ENCODE assay signal across 16 cellular contexts in genomic region chr1:2267862-2268261, GRCh38.
"Had no signal": no experiment of that assay in that cellular context is flagged by ENCODE, and none has a peak within 500 bp of the region (broad histone marks: within the 10 kb centered on the region; RNA-seq: fewer than 3 reads in every experiment).

No MANE protein-coding gene starts in this region.

- H3K9me3 ChIP-seq: adrenal gland, prostate gland, sigmoid colon, spleen, stomach, thoracic aorta had no signal

- H3K27me3 Mint-ChIP-seq: activated CD4-positive, alpha-beta memory T cell treated with anti-CD3 and anti-CD28 coated beads, Interleukin-2, amount 10 ng/mL, durations not matched to agents 7 days and 5 days; activated naive CD4-positive, alpha-beta T cell treated with anti-CD3 and anti-CD28 coated beads, Interleukin-2, amount 50 U/mL, for 24 hours; activated T-cell treated with anti-CD3 and anti-CD28 coated beads, Interleukin-2, amount 50 U/mL, for 24 hours; dendritic cell treated with granulocyte-macrophage colony-stimulating factor and Interleukin-4, amounts not matched to agents 40 ng/mL and 50 ng/mL, for 4 days had no signal

- H3K4me3 ChIP-seq: adrenal gland, prostate gland, sigmoid colon, spleen, stomach had no signal

- H3K36me3 ChIP-seq: adrenal gland, prostate gland, sigmoid colon, stomach, thoracic aorta had no signal

- H3K9me3 Mint-ChIP-seq: activated CD4-positive, alpha-beta memory T cell treated with anti-CD3 and anti-CD28 coated beads, Interleukin-2, amount 10 ng/mL, durations not matched to agents 7 days and 5 days; activated naive CD4-positive, alpha-beta T cell treated with anti-CD3 and anti-CD28 coated beads, Interleukin-2, amount 50 U/mL, for 24 hours; activated T-cell treated with anti-CD3 and anti-CD28 coated beads, Interleukin-2, amount 50 U/mL, for 24 hours; dendritic cell treated with granulocyte-macrophage colony-stimulating factor and Interleukin-4, amounts not matched to agents 40 ng/mL and 50 ng/mL, for 4 days; T-helper 1 cell treated with Interleukin-12 subunit alpha and Interleukin-12 subunit beta and Interleukin-4 antibody, amounts not matched to agents 30 μg/mL and 1 μg/mL, for 36 hours; WTC11 had no signal

- H3K36me3 Mint-ChIP-seq: activated naive CD4-positive, alpha-beta T cell treated with anti-CD3 and anti-CD28 coated beads, Interleukin-2, amount 50 U/mL, for 24 hours; WTC11 had no signal

- H3K27me3 ChIP-seq: adrenal gland, sigmoid colon, spleen, stomach had no signal

- H3K27ac Mint-ChIP-seq: activated CD4-positive, alpha-beta memory T cell treated with anti-CD3 and anti-CD28 coated beads, Interleukin-2, amount 10 ng/mL, durations not matched to agents 7 days and 5 days; activated naive CD4-positive, alpha-beta T cell treated with anti-CD3 and anti-CD28 coated beads, Interleukin-2, amount 50 U/mL, for 24 hours; dendritic cell treated with granulocyte-macrophage colony-stimulating factor and Interleukin-4, amounts not matched to agents 40 ng/mL and 50 ng/mL, for 4 days; T-helper 1 cell treated with Interleukin-12 subunit alpha and Interleukin-12 subunit beta and Interleukin-4 antibody, amounts not matched to agents 30 μg/mL and 1 μg/mL, for 36 hours had no signal

- DNase-seq: activated CD4-positive, alpha-beta memory T cell treated with anti-CD3 and anti-CD28 coated beads, Interleukin-2, amount 10 ng/mL, durations not matched to agents 7 days and 5 days; activated CD4-positive, alpha-beta T cell treated with anti-CD3 and anti-CD28 coated beads for 4 hours; activated effector memory CD4-positive, alpha-beta T cell treated with Interleukin-2 at 50 U/mL for 16 hours; activated T-cell treated with anti-CD3 and anti-CD28 coated beads, Interleukin-2, amount 50 U/mL, for 24 hours; adrenal gland; erythroblast; mesendoderm; sigmoid colon; spleen; stomach had no signal

- H3K27ac ChIP-seq: prostate gland had no signal

- H3K4me3 Mint-ChIP-seq: activated CD4-positive, alpha-beta memory T cell treated with anti-CD3 and anti-CD28 coated beads, Interleukin-2, amount 10 ng/mL, durations not matched to agents 7 days and 5 days; activated T-cell treated with anti-CD3 and anti-CD28 coated beads, Interleukin-2, amount 50 U/mL, for 24 hours; dendritic cell treated with granulocyte-macrophage colony-stimulating factor and Interleukin-4, amounts not matched to agents 40 ng/mL and 50 ng/mL, for 4 days; T-helper 1 cell treated with Interleukin-12 subunit alpha and Interleukin-12 subunit beta and Interleukin-4 antibody, amounts not matched to agents 30 μg/mL and 1 μg/mL, for 36 hours; WTC11 had no signal

- ATAC-seq: WTC11 had no signal
